Comparison of ENCODE assay signal across 10 cellular contexts in genomic region chr5:115419794-115420585, GRCh38.
DNase-seq lines count a peak whose midpoint lies in the region; ATAC-seq and TF ChIP-seq lines count a peak whose summit lies in the region.
"Had no signal": no experiment of that assay in that cellular context is flagged by ENCODE, and none has a peak within 500 bp of the region (broad histone marks: within the 10 kb centered on the region; RNA-seq: fewer than 3 reads in every experiment).

No MANE protein-coding gene starts in this region.

- H3K36me3 ChIP-seq in colonic mucosa: no peaks in the 10 kb centered on the region
- no peaks in the 10 kb centered on the region for H3K36me3 ChIP-seq in mucosa of descending colon (ENCODE audit: low read depth)
- H3K36me3 ChIP-seq in endodermal cell (ENCODE audit: control insufficient read depth, insufficient read depth, low read length): no peaks in the 10 kb centered on the region
- H3K36me3 ChIP-seq: adrenal gland had no signal

- peak overlapping the region; percentile 49 for H3K27ac ChIP-seq in colonic mucosa
- H3K27ac ChIP-seq in endodermal cell (ENCODE audit: low read depth, low read length): no peak overlapping the region
- H3K27ac ChIP-seq: adrenal gland had no signal

- TF ChIP-seq CTCF in colonic mucosa (IDR thresholded peaks at IDR 0.05) (no peak), mucosa of descending colon (IDR thresholded peaks at IDR 0.05) (no peak), endodermal cell (conservative IDR thresholded peaks at IDR 0.05) (no peak)

- intact Hi-C loops in colonic mucosa (cut with DNase I): loop anchor here (10.0 kb wide), 1 partner anchor 115 kb away; no protein-coding TSS in a partner anchor
- intact Hi-C loops in mucosa of descending colon (cut with DNase I, micrococcal nuclease): loop anchor here in 1 of 2 donors (10.0 kb wide), 1 partner anchor 115 kb away; no protein-coding TSS in a partner anchor

- peak; percentile 52 for ATAC-seq in mucosa of descending colon
- no peak for ATAC-seq in HG03457 (IDR thresholded peaks at IDR 0.05; ENCODE audit: unreplicated experiment)

- no peaks in the 10 kb centered on the region for H3K9me3 Mint-ChIP-seq in endodermal cell
- H3K9me3 Mint-ChIP-seq: T-helper 2 cell treated with Interferon-gamma antibody and Interleukin-4, amounts not matched to agents 5 μg/mL and 100 μg/mL, for 36 hours had no signal

- no peaks in the 10 kb centered on the region for H3K36me3 Mint-ChIP-seq in endodermal cell (ENCODE audit: low read depth)

- in situ Hi-C loops in Caki2 (cut with HindIII; ENCODE audit: low pct_unique_long_range_greater_than_20kb, low sequenced_read_pairs): no loop called here
- in situ Hi-C loops in G401 (cut with HindIII; ENCODE audit: low sequenced_read_pairs): no loop called here

- H3K9ac ChIP-seq in colonic mucosa (ENCODE audit: low read depth in 2 of 2, low read length in 2 of 2) (no peak overlapping the region), endodermal cell (ENCODE audit: extremely low read depth, low read length, poor library complexity, severe bottlenecking) (no peak overlapping the region)

- H3K4me3 Mint-ChIP-seq in endodermal cell: no peak overlapping the region
- H3K4me3 Mint-ChIP-seq: T-helper 2 cell treated with Interferon-gamma antibody and Interleukin-4, amounts not matched to agents 5 μg/mL and 100 μg/mL, for 36 hours had no signal

- DNase-seq in Caki2 (ENCODE audit: low read depth): peak; percentile 62
- DNase-seq in MV-4-11 (lab: John Stamatoyannopoulos, UW): peak; percentile 77
- no peak for DNase-seq in colonic mucosa
- DNase-seq in mucosa of descending colon: no peak
- DNase-seq in G401 (ENCODE audit: low spot score): no peak
- no peak for DNase-seq in endodermal cell
- no peak for DNase-seq in activated naive CD4-positive, alpha-beta T cell treated with anti-CD3 and anti-CD28 coated beads, Interleukin-2, amount 50 U/mL, for 16 hours
- DNase-seq: adrenal gland had no signal

- H3K27me3 ChIP-seq in colonic mucosa (no peaks in the 10 kb centered on the region), endodermal cell (ENCODE audit: control insufficient read depth, insufficient read depth, low read length, poor library complexity, severe bottlenecking) (peaks cover 13% of the 10 kb centered on the region)
- H3K27me3 ChIP-seq: adrenal gland had no signal

- H3K4me3 ChIP-seq in colonic mucosa (no peak overlapping the region), mucosa of descending colon (no peak overlapping the region), endodermal cell (ENCODE audit: low read length) (no peak overlapping the region)
- H3K4me3 ChIP-seq: adrenal gland had no signal

- 97 to 100% methylated on average over 1 of the region's 1 CpG for WGBS in endodermal cell (ENCODE audit: insufficient coverage in 1 of 2, insufficient read length in 1 of 2), 2 experiments

- H3K9me3 ChIP-seq in colonic mucosa (no peaks in the 10 kb centered on the region), mucosa of descending colon (no peaks in the 10 kb centered on the region), endodermal cell (ENCODE audit: control insufficient read depth, low read length) (no peaks in the 10 kb centered on the region)
- H3K9me3 ChIP-seq: adrenal gland had no signal

- no peak overlapping the region for H3K27ac Mint-ChIP-seq in endodermal cell
- H3K27ac Mint-ChIP-seq: T-helper 2 cell treated with Interferon-gamma antibody and Interleukin-4, amounts not matched to agents 5 μg/mL and 100 μg/mL, for 36 hours had no signal

- peaks cover 15% of the 10 kb centered on the region for H3K27me3 Mint-ChIP-seq in endodermal cell (ENCODE audit: insufficient read depth)

- H3K4me1 Mint-ChIP-seq in endodermal cell: peaks cover 25% of the 10 kb centered on the region

- H3K4me1 ChIP-seq in colonic mucosa: peaks cover 6% of the 10 kb centered on the region
- H3K4me1 ChIP-seq in mucosa of descending colon (ENCODE audit: low read depth): peaks cover 48% of the 10 kb centered on the region
- peaks cover 8% of the 10 kb centered on the region for H3K4me1 ChIP-seq in endodermal cell (ENCODE audit: control insufficient read depth, insufficient read depth, low read length)
- H3K4me1 ChIP-seq: adrenal gland had no signal

Comparison
In these comparisons a context has a peak if more than half of its experiments do, and no peak if none do; other contexts are left out.
1. DNase-seq: peak in Caki2 (single experiment) and MV-4-11 (single experiment); none in colonic mucosa (single experiment), mucosa of descending colon (0 of 3), G401 (single experiment), endodermal cell (single experiment) and activated naive CD4-positive, alpha-beta T cell treated with anti-CD3 and anti-CD28 coated beads, Interleukin-2, amount 50 U/mL, for 16 hours (single experiment).